Comparison of ENCODE assay signal across 28 cellular contexts in the genomic region with DNA sequence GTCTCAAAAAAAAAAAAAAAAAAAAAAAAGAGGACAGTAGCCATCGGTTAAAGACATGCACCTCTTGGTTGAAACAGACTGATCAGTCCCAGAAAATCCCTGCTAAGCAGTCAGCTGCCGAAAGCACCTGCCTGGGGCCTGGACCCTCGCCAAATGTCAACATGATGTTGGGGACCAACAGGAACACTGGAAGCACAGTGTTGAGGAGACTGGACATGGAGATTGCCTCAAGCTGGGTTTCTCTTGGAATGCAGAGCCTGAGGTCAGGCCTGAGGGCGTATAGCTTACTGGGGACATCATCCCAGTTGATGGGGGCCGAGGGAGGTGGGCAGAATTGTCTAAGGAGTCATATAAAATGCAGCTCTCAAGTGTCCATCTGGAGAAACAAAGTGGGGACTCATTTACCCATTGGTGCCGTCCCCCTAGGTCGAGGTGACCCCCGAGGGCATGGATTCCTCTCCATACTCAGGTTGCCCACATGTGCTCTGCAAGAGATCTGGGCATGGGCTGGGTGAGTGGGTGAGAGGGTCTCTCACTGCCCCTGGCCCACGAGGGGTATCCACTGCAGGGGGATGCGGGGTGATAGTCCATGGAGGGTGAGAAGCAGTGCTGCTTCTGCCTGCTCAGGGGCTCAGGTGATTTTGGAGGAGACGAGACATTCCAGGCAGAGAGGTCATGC.
"Had no signal": no experiment of that assay in that cellular context is flagged by ENCODE, and none has a peak within 500 bp of the region (broad histone marks: within the 10 kb centered on the region; RNA-seq: fewer than 3 reads in every experiment).

No MANE protein-coding gene starts in this region.

- H3K4me2 ChIP-seq: KMS-11 had no signal

- H3K27ac ChIP-seq: breast epithelium, KMS-11, SJSA1 had no signal

- H3K9me3 ChIP-seq: breast epithelium, SJSA1 had no signal

- H3K4me3 ChIP-seq: breast epithelium, SJSA1 had no signal

- DNase-seq: activated CD4-positive, alpha-beta T cell treated with anti-CD3 and anti-CD28 coated beads for 48 hours; activated CD4-positive, alpha-beta T cell treated with anti-CD3 and anti-CD28 coated beads, Interleukin-2, amount 50 U/mL, for 4 hours; activated CD4-positive, CD25-positive, alpha-beta regulatory T cell treated with anti-CD3 and anti-CD28 coated beads, Interleukin-2, amount 50 U/mL, for 72 hours; activated CD8-positive, alpha-beta memory T cell treated with anti-CD3 and anti-CD28 coated beads, Interleukin-2, amount 50 U/mL, for 48 hours; activated CD8-positive, alpha-beta T cell treated with anti-CD3 and anti-CD28 coated beads, Interleukin-2, amount 10 ng/mL, durations not matched to agents 7 days and 5 days; activated effector memory CD4-positive, alpha-beta T cell treated with Interleukin-2 at 50 U/mL for 16 hours; activated naive CD4-positive, alpha-beta T cell; activated T-cell treated with anti-CD3 and anti-CD28 coated beads, Interleukin-2, amount 50 U/mL, for 1 hour; caudate nucleus; MV-4-11; NCI-H1092 treated with DMSO at 0.1 percent for 48 hours; NCI-H146; NCI-H187 treated with DMSO at 0.1 percent for 48 hours; NCI-H2081 treated with DMSO at 0.1 percent for 48 hours; NCI-H2171; NCI-H2227 treated with DMSO at 0.1 percent for 48 hours; NCI-H526; NCI-H774; NK-92 treated with Interleukin-12 subunit alpha and Interleukin-12 subunit beta, amount 100 ng/mL, for 24 hours; OCI-M1; Right ventricle myocardium superior; RPMI8226; SW 1271 had no signal

- H3K36me3 ChIP-seq: breast epithelium, SJSA1 had no signal

- H3K4me1 ChIP-seq: breast epithelium, SJSA1 had no signal

- H3K9ac ChIP-seq: KMS-11 had no signal

- ATAC-seq: activated CD8-positive, alpha-beta T cell treated with anti-CD3 and anti-CD28 coated beads, Interleukin-2, amount 10 ng/mL, durations not matched to agents 7 days and 5 days; SK-N-SH treated with all-trans-retinoic acid at 6 μM for 48 hours; WTC11 had no signal
